ENCODE assay signal across 8 cellular contexts in the genomic region with DNA sequence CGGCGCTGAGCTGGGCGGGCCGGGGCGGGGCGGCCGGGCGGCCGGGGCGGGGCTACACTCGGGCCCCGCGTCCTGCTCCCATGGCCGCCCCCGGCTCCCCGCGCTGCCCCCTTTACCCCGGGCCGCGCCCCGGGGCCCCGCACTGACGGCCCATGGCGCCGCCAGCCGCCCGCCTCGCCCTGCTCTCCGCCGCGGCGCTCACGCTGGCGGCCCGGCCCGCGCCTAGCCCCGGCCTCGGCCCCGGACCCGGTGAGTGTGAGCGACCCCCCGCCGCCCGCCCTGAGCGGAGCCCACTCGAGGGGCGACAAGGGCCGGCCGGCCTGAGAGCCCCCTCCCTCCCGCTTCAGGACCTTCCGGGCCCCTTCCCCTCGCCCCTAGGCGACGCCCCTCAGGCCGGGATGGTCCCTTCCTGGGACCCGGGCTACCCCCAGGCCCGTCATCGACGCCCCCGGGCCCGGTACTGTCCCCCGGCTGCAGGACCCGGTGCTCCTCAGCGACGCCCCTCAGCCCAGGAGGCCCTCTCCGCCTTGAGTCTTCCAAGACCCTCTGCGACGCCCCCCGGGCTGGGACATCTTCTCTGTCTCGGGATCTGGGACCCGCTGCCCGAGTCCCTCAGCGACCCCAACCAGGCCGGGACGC. TPM values are rescaled to one million over a fixed set of nuclear protein-coding genes. Genes with fewer than 3 reads are reported as not detected.
DNase-seq lines count a peak whose midpoint lies in the region; ATAC-seq and TF ChIP-seq lines count a peak whose summit lies in the region.

A gene with protein sequence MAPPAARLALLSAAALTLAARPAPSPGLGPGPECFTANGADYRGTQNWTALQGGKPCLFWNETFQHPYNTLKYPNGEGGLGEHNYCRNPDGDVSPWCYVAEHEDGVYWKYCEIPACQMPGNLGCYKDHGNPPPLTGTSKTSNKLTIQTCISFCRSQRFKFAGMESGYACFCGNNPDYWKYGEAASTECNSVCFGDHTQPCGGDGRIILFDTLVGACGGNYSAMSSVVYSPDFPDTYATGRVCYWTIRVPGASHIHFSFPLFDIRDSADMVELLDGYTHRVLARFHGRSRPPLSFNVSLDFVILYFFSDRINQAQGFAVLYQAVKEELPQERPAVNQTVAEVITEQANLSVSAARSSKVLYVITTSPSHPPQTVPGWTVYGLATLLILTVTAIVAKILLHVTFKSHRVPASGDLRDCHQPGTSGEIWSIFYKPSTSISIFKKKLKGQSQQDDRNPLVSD (plus strand): TSS at position 57 of the 639 bp plus-strand sequence. CDS start 96 bp downstream, at position 153.

- ATAC-seq in HG03565 (IDR thresholded peaks at IDR 0.05; ENCODE audit: unreplicated experiment), result peak; percentile 3
- ATAC-seq in HG03342 (IDR thresholded peaks at IDR 0.05; ENCODE audit: unreplicated experiment), result no peak

- no peaks in the 10 kb centered on the region for H3K27me3 ChIP-seq in BE2C
- H3K27me3 ChIP-seq in colonic mucosa, result no peaks in the 10 kb centered on the region
- no peaks in the 10 kb centered on the region for H3K27me3 ChIP-seq in uterus

- intact Hi-C loops in colonic mucosa (cut with DNase I) (no loop called here), uterus (cut with DNase I; ENCODE audit: low total_unique reads) (no loop called here)

- TF ChIP-seq POLR2A in uterus (IDR thresholded peaks at IDR 0.05), result peak in 1 of 2 donors; percentile 17

- H3K4me3 ChIP-seq in BE2C (ENCODE audit: low read depth, low read length) (peak within 1 kb of the TSS; percentile 54), colonic mucosa (peak within 1 kb of the TSS; percentile 48), uterus (peak within 1 kb of the TSS; percentile 48 to 80)

- no peaks in the 10 kb centered on the region for H3K36me3 Mint-ChIP-seq in mesothelial cell of epicardium

- peak within 1 kb of the TSS; percentile 9 for H3K27ac ChIP-seq in colonic mucosa
- peak within 1 kb of the TSS; percentile 54 to 55 for H3K27ac ChIP-seq in uterus

- H3K9me3 ChIP-seq in BE2C (no peaks in the 10 kb centered on the region), colonic mucosa (no peaks in the 10 kb centered on the region), uterus (no peaks in the 10 kb centered on the region)

- H3K36me3 ChIP-seq in BE2C (no peaks in the 10 kb centered on the region), colonic mucosa (no peaks in the 10 kb centered on the region), uterus (no peaks in the 10 kb centered on the region)

- H3K9me3 Mint-ChIP-seq in mesothelial cell of epicardium, result no peaks in the 10 kb centered on the region

- in situ Hi-C loops in GM13976 (cut with MboI; ENCODE audit: low sequenced_read_pairs, unreplicated experiment), result no loop called here

- no peak within 1 kb of the TSS for H3K27ac Mint-ChIP-seq in mesothelial cell of epicardium

- TF ChIP-seq CTCF in BE2C (IDR thresholded peaks at IDR 0.05; ENCODE audit: low read depth, low read length) (no peak), colonic mucosa (IDR thresholded peaks at IDR 0.05) (no peak), mesothelial cell of epicardium (IDR thresholded peaks at IDR 0.05; ENCODE audit: unreplicated experiment) (no peak), uterus (IDR thresholded peaks at IDR 0.05) (no peak), GM13976 (IDR thresholded peaks at IDR 0.05; ENCODE audit: borderline replicate concordance, control extremely low read depth, extremely low read depth, insufficient read depth, missing control alignments) (no peak)

- DNase-seq in BE2C (no peak), colonic mucosa (peak; percentile 34), mesothelial cell of epicardium (ENCODE audit: low spot score in 2 of 2, unreplicated experiment in 2 of 2) (peak in 1 of 2 experiments; percentile 50), uterus (peak; percentile 33 to 39), GM13976 (ENCODE audit: low spot score) (no peak), HK-2 (ENCODE audit: unreplicated experiment) (no peak)

- peak within 1 kb of the TSS; percentile 84 for H3K4me3 Mint-ChIP-seq in mesothelial cell of epicardium

- H3K4me1 ChIP-seq in BE2C (no peaks in the 10 kb centered on the region; the same call in 1 of the 2 replicates), colonic mucosa (peaks cover 9% of the 10 kb centered on the region), uterus (no peaks in the 10 kb centered on the region)

- H3K9ac ChIP-seq in colonic mucosa (ENCODE audit: low read depth in 2 of 2, low read length in 2 of 2), result peak within 1 kb of the TSS; percentile 81 to 90

- H3K4me1 Mint-ChIP-seq in mesothelial cell of epicardium, result peaks cover 27% of the 10 kb centered on the region

- H3K27me3 Mint-ChIP-seq in mesothelial cell of epicardium (ENCODE audit: low read depth), result peaks cover 10% of the 10 kb centered on the region

RNA-seq across cellular contexts. Expression of the gene that starts here (rescaled TPM):
- 2.3 TPM for polyA plus RNA-seq in BE2C (2012; ENCODE audit: insufficient read depth, insufficient read length, low read depth)
- 10 to 100 TPM; 20.2 to 20.7 TPM for total RNA-seq in colonic mucosa
- 24.4 to 30.9 TPM (median 28.5 TPM) in 3 replicates for total RNA-seq in mesothelial cell of epicardium
- total RNA-seq in uterus, result 10 to 100 TPM in 3 of 4 donors, 1 to 10 TPM in 1; 5.9 to 25.1 (median 10.2) TPM

Comparison
In these comparisons a context has a peak if more than half of its experiments do, and no peak if none do; other contexts are left out.
1. DNase-seq: peak in colonic mucosa (single experiment) and uterus (2 of 2); none in BE2C (single experiment), GM13976 (single experiment) and HK-2 (single experiment).
2. Peak in every context shown above with its lines, with median percentiles within 50 percentile points of each other: H3K4me3 ChIP-seq.